Comparison of ENCODE assay signal across 8 cellular contexts in the genomic region with DNA sequence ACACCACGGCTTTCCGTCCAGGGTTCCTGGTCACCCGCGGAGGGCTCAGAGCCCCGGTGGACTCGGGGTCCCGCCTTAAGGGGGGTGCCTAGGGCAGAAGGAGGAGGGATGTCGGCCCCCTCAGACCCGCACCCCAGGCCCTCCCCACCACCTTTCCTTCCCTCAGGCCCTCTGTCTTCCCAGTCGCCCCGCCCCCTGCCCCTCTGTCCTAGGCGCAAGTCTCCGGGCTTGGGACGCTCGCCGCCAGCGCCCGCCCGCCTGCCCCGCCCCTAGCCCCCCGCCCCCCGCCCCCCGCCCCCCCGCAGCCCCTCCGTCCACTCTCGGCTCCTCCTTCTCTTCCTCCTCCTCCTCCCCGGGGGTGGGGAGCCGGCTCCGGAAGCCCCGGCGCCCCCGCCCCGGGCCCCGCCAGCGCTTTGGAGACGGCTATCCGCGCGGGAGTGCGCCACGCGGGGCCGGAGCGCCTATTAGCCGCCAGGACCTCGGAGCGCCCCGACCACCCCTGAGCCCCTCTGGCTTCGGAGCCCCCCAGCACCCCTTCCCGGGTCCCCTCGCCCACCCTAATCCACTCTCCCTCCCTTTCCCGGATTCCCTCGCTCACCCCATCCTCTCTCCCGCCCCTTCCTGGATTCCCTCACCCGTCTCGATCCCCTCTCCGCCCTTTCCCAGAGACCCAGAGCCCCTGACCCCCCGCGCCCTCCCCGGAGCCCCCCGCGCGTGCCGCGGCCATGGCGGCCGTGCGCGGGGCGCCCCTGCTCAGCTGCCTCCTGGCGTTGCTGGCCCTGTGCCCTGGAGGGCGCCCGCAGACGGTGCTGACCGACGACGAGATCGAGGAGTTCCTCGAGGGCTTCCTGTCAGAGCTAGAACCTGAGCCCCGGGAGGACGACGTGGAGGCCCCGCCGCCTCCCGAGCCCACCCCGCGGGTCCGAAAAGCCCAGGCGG. TPM values are rescaled to one million over a fixed set of nuclear protein-coding genes. Genes with fewer than 3 reads are reported as not detected.
DNase-seq lines count a peak whose midpoint lies in the region; ATAC-seq and TF ChIP-seq lines count a peak whose summit lies in the region.

A gene (plus strand): TSS at position 405 of the 939 bp plus-strand sequence. CDS start 321 bp downstream, at position 726.

- TF ChIP-seq CTCF in AG04450 (IDR thresholded peaks at IDR 0.05; ENCODE audit: low read depth, low read length) = no peak

- no peak for ATAC-seq in GM19397 (IDR thresholded peaks at IDR 0.05; ENCODE audit: unreplicated experiment)

- POLR2A ChIA-PET in AG04450 (lab: Yijun Ruan, JAX) = interaction anchor here (1.4 kb wide), 1 partner anchor 16 kb away, joined by 7 read pairs; no protein-coding TSS in a partner anchor

- WGBS in HUES64 = 2% methylated on average over 72 of the region's 89 CpGs

- peak within 1 kb of the TSS; percentile 47 for H3K27ac ChIP-seq in AG04450 (ENCODE audit: low read depth, low read length)
- H3K27ac ChIP-seq in HUES64 (ENCODE audit: low read depth, low read length) = no peak within 1 kb of the TSS

- peak within 1 kb of the TSS; percentile 79 for H3K4me2 ChIP-seq in skeletal muscle satellite cell (ENCODE audit: low read length)

- CTCF ChIA-PET in AG04450 (lab: Charles Lee) = interaction anchor here (0.5 to 0.9 kb wide), 2 partner anchors 16 to 98 kb away, joined by 3 to 4 read pairs; no protein-coding TSS in a partner anchor

- H3K4me1 ChIP-seq in HUES64 (ENCODE audit: insufficient read depth, low read length) (peaks cover 10% of the 10 kb centered on the region; the same call in 1 of the 2 replicates), skeletal muscle satellite cell (ENCODE audit: control insufficient read depth, insufficient read depth, low read length) (peaks cover 40% of the 10 kb centered on the region)

- H3K36me3 ChIP-seq in HUES64 (ENCODE audit: insufficient read depth, low read length) = peaks cover 3% of the 10 kb centered on the region; the same call in 1 of the 2 replicates
- H3K36me3 ChIP-seq in skeletal muscle satellite cell (ENCODE audit: insufficient read depth, low read length) = no peaks in the 10 kb centered on the region

- H3K27me3 ChIP-seq in AG04450 (ENCODE audit: control insufficient read depth, insufficient read depth, low read length) = no peaks in the 10 kb centered on the region
- peaks cover 20% of the 10 kb centered on the region for H3K27me3 ChIP-seq in HUES64 (ENCODE audit: insufficient read depth, low read length)
- H3K27me3 ChIP-seq in skeletal muscle satellite cell (ENCODE audit: control insufficient read depth, insufficient read depth, low read length) = no peaks in the 10 kb centered on the region

- no peaks in the 10 kb centered on the region; the same call in 1 of the 2 replicates for H3K9me3 ChIP-seq in AG04450 (ENCODE audit: control insufficient read depth, insufficient read depth, low read length)
- H3K9me3 ChIP-seq in HUES64 (ENCODE audit: insufficient read depth, low read depth, low read length) = no peaks in the 10 kb centered on the region
- no peaks in the 10 kb centered on the region for H3K9me3 ChIP-seq in skeletal muscle satellite cell (replicated peaks; ENCODE audit: low read length)

- H3K4me3 ChIP-seq in AG04450 (ENCODE audit: low read depth, low read length) (peak within 1 kb of the TSS; percentile 74), HUES64 (ENCODE audit: low read length) (peak within 1 kb of the TSS; percentile 57), iPS-11a (ENCODE audit: low read depth, low read length) (peak within 1 kb of the TSS; percentile 41), skeletal muscle satellite cell (ENCODE audit: low read length) (peak within 1 kb of the TSS; percentile 16)

- H3K9ac ChIP-seq in HUES64 (ENCODE audit: low read depth, low read length) (peak within 1 kb of the TSS; percentile 30; the same call in 1 of the 2 replicates), skeletal muscle satellite cell (ENCODE audit: low read depth, low read length) (peak within 1 kb of the TSS; percentile 7)

- DNase-seq in AG04450 (ENCODE audit: low read depth, low spot score) (no peak), amniotic epithelial cell (ENCODE audit: low read depth) (peak; percentile 23), NCI-H1694 (lab: John Stamatoyannopoulos, UW) (no peak)
- DNase-seq in activated CD4-positive, CD25-positive, alpha-beta regulatory T cell (lab: John Stamatoyannopoulos, UW) = no peak

RNA-seq across cellular contexts. Expression of the gene that starts here (rescaled TPM):
- 18.5 and 30.7 TPM in 2 replicates for polyA plus RNA-seq in AG04450 (2011; rRNA removed)
- polyA minus RNA-seq in AG04450 (2011; rRNA and poly(A)+ RNA removed) = 19.8 and 37.9 TPM in 2 replicates
- polyA plus RNA-seq in HUES64 (2013, experiment 1 of 2) = 24.0 TPM
- polyA plus RNA-seq in HUES64 (2013, experiment 2 of 2) = 30.7 TPM
- 36.7 and 51.7 TPM in 2 replicates for total RNA-seq in skeletal muscle satellite cell (2012; rRNA removed)

Comparison
In these comparisons a context has a peak if more than half of its experiments do, and no peak if none do; other contexts are left out.
1. H3K4me3 ChIP-seq: peak in every context shown above with its lines; median percentile 74 in AG04450; 57 in HUES64; 41 in iPS-11a; 16 in skeletal muscle satellite cell.